In genomic region chr10:91163709-91164474, GRCh38 we compare ENCODE assay signal across 8 cellular contexts. TPM values are rescaled to one million over a fixed set of nuclear protein-coding genes. Genes with fewer than 3 reads are reported as not detected.
A peak's percentile ranks its signal among the peaks of the same experiment; 100 is the strongest.
DNase-seq lines count a peak whose midpoint lies in the region; ATAC-seq and TF ChIP-seq lines count a peak whose summit lies in the region.

No MANE protein-coding gene starts in this region.

- peak overlapping the region; percentile 80 to 87 (median 84) for H3K4me3 Mint-ChIP-seq in nephron

- CTCF ChIA-PET in OCI-LY7 (lab: Charles Lee; ENCODE audit: unreplicated experiment): interaction anchor here (0.6 to 1.0 kb wide), 2 partner anchors 56 to 64 kb away, joined by 3 to 8 read pairs; no protein-coding TSS in a partner anchor

- H3K9me3 ChIP-seq in OCI-LY7 (ENCODE audit: low read length): no peaks in the 10 kb centered on the region

- peak overlapping the region; percentile 90 for H2AFZ ChIP-seq in OCI-LY7 (ENCODE audit: low read length)

- peak overlapping the region; percentile 54 for H3K27ac ChIP-seq in OCI-LY7 (ENCODE audit: low read depth, low read length, poor library complexity, severe bottlenecking)

- peaks cover 5% of the 10 kb centered on the region; the same call in 1 of the 2 replicates for H3K79me2 ChIP-seq in OCI-LY7 (ENCODE audit: insufficient read depth, low read depth, low read length)

- peaks cover 13% of the 10 kb centered on the region for H3K4me1 Mint-ChIP-seq in nephron

- peak overlapping the region; percentile 74 for H3K4me2 ChIP-seq in OCI-LY7 (ENCODE audit: low read length)

- peaks cover 7% of the 10 kb centered on the region for H3K4me1 ChIP-seq in OCI-LY7 (ENCODE audit: insufficient read depth, low read length, poor library complexity, severe bottlenecking)

- peaks cover 67% of the 10 kb centered on the region for H3K27me3 Mint-ChIP-seq in nephron (ENCODE audit: low read depth)

- intact Hi-C loops in OCI-LY7 (cut with micrococcal nuclease; ENCODE audit: unreplicated experiment): loop anchor here (1.0 to 5.0 kb wide), 4 partner anchors 47 to 633 kb away; partner anchors contain the start of genes PCGF5 and TNKS2

- ATAC-seq in HG02884 (IDR thresholded peaks at IDR 0.05; ENCODE audit: unreplicated experiment): peak; percentile 27
- ATAC-seq in stimulated activated naive CD8-positive, alpha-beta T cell treated with anti-CD3 and anti-CD28 coated beads, Interleukin-15, Interleukin-2, amounts not matched to agents 100 U/mL and 50 U/mL, for 24 hours: peak; percentile 76

- BruUV-seq in OCI-LY7 (replicated peaks; lab: Mats Ljungman, UMichigan): no TSS peak

- peaks cover 6% of the 10 kb centered on the region for H3K9me3 Mint-ChIP-seq in nephron

- POLR2A ChIA-PET in OCI-LY7 (lab: Charles Lee): interaction anchor here (0.6 to 1.3 kb wide), 11 partner anchors 9 to 303 kb away, joined by 3 to 8 read pairs (median 4); no protein-coding TSS in a partner anchor

- H3K36me3 Mint-ChIP-seq in nephron (ENCODE audit: low read depth): no peaks in the 10 kb centered on the region

- H3K27ac Mint-ChIP-seq in nephron: peak overlapping the region in 2 of 3 experiments; percentile 14 to 22

- peak overlapping the region; percentile 82 for H3K4me3 ChIP-seq in OCI-LY7 (ENCODE audit: low read depth, low read length, poor library complexity, severe bottlenecking)
- H3K4me3 ChIP-seq in fibroblast of pulmonary artery (replicated peaks; ENCODE audit: low read depth, low read length): peak overlapping the region; percentile 64

- H3K36me3 ChIP-seq in OCI-LY7 (ENCODE audit: insufficient read depth, low read length): no peaks in the 10 kb centered on the region

- DNase-seq in GM13976 (ENCODE audit: low spot score): peak; percentile 54
- DNase-seq in OCI-LY7 (ENCODE audit: low spot score): no peak
- peak; percentile 62 for DNase-seq in activated T-helper 9 cell treated with anti-CD3 and anti-CD28 coated beads, Interleukin-2, amount 50 U/mL, for 16 hours (ENCODE audit: low read depth)
- DNase-seq in fibroblast of pulmonary artery (ENCODE audit: low read depth): peak; percentile 68
- peak; percentile 79 for DNase-seq in stimulated activated naive CD8-positive, alpha-beta T cell treated with anti-CD3 and anti-CD28 coated beads, Interleukin-15, Interleukin-2, amounts not matched to agents 100 U/mL and 50 U/mL, for 24 hours
- DNase-seq in central memory CD4-positive, alpha-beta T cell: no peak

- no peak for TF ChIP-seq CTCF in GM13976 (IDR thresholded peaks at IDR 0.05; ENCODE audit: borderline replicate concordance, control extremely low read depth, extremely low read depth, insufficient read depth, missing control alignments)
- TF ChIP-seq CTCF in OCI-LY7 (conservative IDR thresholded peaks at IDR 0.05; ENCODE audit: low read length): peak; percentile 24; the same call in 1 of the 2 replicates
- no peak for TF ChIP-seq CTCF in fibroblast of pulmonary artery (IDR thresholded peaks at IDR 0.05; ENCODE audit: low read length, missing control alignments)
- no peak for TF ChIP-seq CTCF in nephron (IDR thresholded peaks at IDR 0.05; ENCODE audit: unreplicated experiment in 3 of 3)

- in situ Hi-C loops in GM13976 (cut with MboI; ENCODE audit: low sequenced_read_pairs, unreplicated experiment): no loop called here

- H3K9me2 ChIP-seq in OCI-LY7 (ENCODE audit: insufficient read depth, low read length): no peaks in the 10 kb centered on the region

- H4K20me1 ChIP-seq in OCI-LY7 (ENCODE audit: insufficient read depth, low read length): peaks cover 9% of the 10 kb centered on the region; the same call in 1 of the 2 replicates

RNA-seq across cellular contexts. Expression of gene PCGF5, which starts 56.6 kb away (rescaled TPM):
- total RNA-seq in OCI-LY7 (2014; rRNA removed; shearing (Covaris generic)): 25.1 and 32.5 TPM in 2 replicates
- total RNA-seq in OCI-LY7 (2022): 40.9 and 53.1 TPM in 2 replicates

Comparison
In these comparisons a context has a peak if more than half of its experiments do, and no peak if none do; other contexts are left out.
1. DNase-seq: peak in GM13976 (single experiment), activated T-helper 9 cell treated with anti-CD3 and anti-CD28 coated beads, Interleukin-2, amount 50 U/mL, for 16 hours (single experiment), fibroblast of pulmonary artery (single experiment) and stimulated activated naive CD8-positive, alpha-beta T cell treated with anti-CD3 and anti-CD28 coated beads, Interleukin-15, Interleukin-2, amounts not matched to agents 100 U/mL and 50 U/mL, for 24 hours (single experiment); none in OCI-LY7 (single experiment) and central memory CD4-positive, alpha-beta T cell (single experiment).